In the genomic region with DNA sequence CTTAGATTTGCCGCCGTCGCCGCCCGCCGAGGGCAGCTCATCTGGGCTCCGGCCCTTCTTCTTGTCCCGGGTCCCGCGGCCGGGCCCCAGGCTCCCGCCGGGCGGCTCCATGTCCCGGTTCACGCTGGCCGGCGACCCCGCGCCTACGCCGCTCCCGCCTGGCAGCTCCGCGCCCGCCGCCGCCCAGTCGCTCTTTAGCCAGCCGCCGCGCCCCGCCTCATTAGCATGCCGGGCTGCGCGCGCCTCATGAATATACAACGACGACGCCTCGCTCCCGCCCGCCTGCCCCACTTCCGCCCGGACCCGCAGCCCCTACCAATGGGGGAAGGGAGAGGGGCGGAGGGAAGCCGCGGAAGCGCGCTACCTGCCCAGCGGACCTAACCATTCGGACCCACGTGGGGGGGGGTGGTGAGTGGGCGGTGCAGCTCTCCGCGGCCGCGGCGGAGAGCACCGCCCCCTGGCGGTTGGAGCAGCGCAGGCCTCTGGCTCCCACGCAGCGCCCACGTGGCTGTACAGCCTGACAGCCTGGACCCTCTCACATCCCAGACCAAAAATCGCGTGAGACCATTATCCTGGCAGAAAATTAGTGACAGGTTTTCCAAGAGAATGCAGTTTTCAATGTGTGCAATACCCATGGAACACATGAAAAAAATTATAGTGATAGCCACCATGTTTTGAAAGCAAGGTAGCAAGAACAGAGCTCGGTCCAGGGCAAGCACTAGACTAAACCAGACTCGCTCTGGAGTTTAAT, we compare ENCODE assay signal across 8 cellular contexts. TPM values are rescaled to one million over a fixed set of nuclear protein-coding genes. Genes with fewer than 3 reads are reported as not detected.
DNase-seq lines count a peak whose midpoint lies in the region; ATAC-seq and TF ChIP-seq lines count a peak whose summit lies in the region.

Gene DIAPH1 (minus strand): TSS at position 197 of the 751 bp plus-strand sequence. CDS start 86 bp downstream, at position 111.

- TF ChIP-seq POLR2A in breast epithelium (IDR thresholded peaks at IDR 0.05): peak; percentile 34

- H3K27ac ChIP-seq in VCaP (peak within 1 kb of the TSS; percentile 95), breast epithelium (peak within 1 kb of the TSS; percentile 98)

- peak; percentile 64 for ATAC-seq in GM18873 (IDR thresholded peaks at IDR 0.05; ENCODE audit: low FRiP score, unreplicated experiment)
- peak; percentile 83 for ATAC-seq in HG03139 (IDR thresholded peaks at IDR 0.05; ENCODE audit: unreplicated experiment)

- no peaks in the 10 kb centered on the region for H3K27me3 ChIP-seq in breast epithelium

- peaks cover 5% of the 10 kb centered on the region for H3K36me3 ChIP-seq in breast epithelium

- H3K4me1 ChIP-seq in breast epithelium: no peaks in the 10 kb centered on the region

- TF ChIP-seq CTCF in VCaP (conservative IDR thresholded peaks at IDR 0.05) (peak; percentile 97), breast epithelium (IDR thresholded peaks at IDR 0.05) (peak; percentile 91 to 97 (median 97))

- peak; percentile 94 for DNase-seq in AG08396 (ENCODE audit: low spot score)
- peak; percentile 96 for DNase-seq in NCI-H2196 treated with DMSO at 0.1 percent for 48 hours (lab: John Stamatoyannopoulos, UW; ENCODE audit: unreplicated experiment)
- peak; percentile 97 to 98 for DNase-seq in breast epithelium (ENCODE audit: low spot score in 2 of 2)
- peak; percentile 96 for DNase-seq in iPS-NIHi7 (ENCODE audit: extremely low spot score)
- peak; percentile 86 for DNase-seq in smooth muscle cell of the brain vasculature (ENCODE audit: low read depth, low spot score)

- intact Hi-C loops in breast epithelium (cut with DNase I; ENCODE audit: low total_unique reads): no loop called here

- peak within 1 kb of the TSS; percentile 93 to 99 (median 98) for H3K4me3 ChIP-seq in breast epithelium

- H3K9me3 ChIP-seq in breast epithelium: no peaks in the 10 kb centered on the region

RNA-seq across cellular contexts. Expression of gene DIAPH1, which starts in this region (rescaled TPM):
- 10 to 100 TPM; 58.8 to 64.8 (median 63.6) TPM for total RNA-seq in breast epithelium

Comparison
In these comparisons a context has a peak if more than half of its experiments do, and no peak if none do; other contexts are left out.
1. Peak in every context shown above with its lines: DNase-seq, ATAC-seq, H3K4me3 ChIP-seq and H3K27ac ChIP-seq.